10 cellular contexts compared by ENCODE assay signal in the genomic region with DNA sequence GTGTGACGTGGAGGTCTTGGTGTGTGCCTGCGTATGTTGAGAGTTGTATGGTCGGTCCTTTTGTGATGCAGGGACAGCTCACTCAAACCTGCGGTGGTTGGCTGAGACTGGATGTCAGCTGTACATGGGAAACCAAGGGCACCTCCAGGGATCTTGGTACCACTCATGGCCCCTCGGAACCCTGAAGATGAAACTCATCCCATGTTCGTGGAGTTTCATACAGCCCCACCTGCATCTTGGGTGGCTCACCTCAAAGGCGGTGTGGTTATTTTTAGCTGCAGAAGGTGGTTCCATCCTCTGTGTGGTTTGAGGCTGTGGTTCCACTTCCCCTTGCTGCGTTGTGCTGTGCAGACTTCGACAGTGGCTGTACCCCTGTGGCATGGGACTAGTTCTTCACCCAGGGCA. TPM values are rescaled to one million over a fixed set of nuclear protein-coding genes. Genes with fewer than 3 reads are reported as not detected.
A peak's percentile ranks its signal among the peaks of the same experiment; 100 is the strongest.
DNase-seq lines count a peak whose midpoint lies in the region; ATAC-seq and TF ChIP-seq lines count a peak whose summit lies in the region.
"Had no signal": no experiment of that assay in that cellular context is flagged by ENCODE, and none has a peak within 500 bp of the region (broad histone marks: within the 10 kb centered on the region; RNA-seq: fewer than 3 reads in every experiment).

No MANE protein-coding gene starts in this region.

- H3K9me3 ChIP-seq in SK-N-SH, result no peaks in the 10 kb centered on the region
- H3K9me3 ChIP-seq: A549, right lobe of liver had no signal

- peak; percentile 39 to 67 for ATAC-seq in activated CD4-positive, CD25-positive, alpha-beta regulatory T cell treated with anti-CD3 and anti-CD28 coated beads, Interleukin-2, amount 50 U/mL, for 24 hours
- ATAC-seq in HG02678 (IDR thresholded peaks at IDR 0.05; ENCODE audit: unreplicated experiment), result peak; percentile 89
- ATAC-seq: A549, right lobe of liver had no signal

- no peaks in the 10 kb centered on the region for H3K79me2 ChIP-seq in SK-N-SH (ENCODE audit: insufficient read depth)

- TF ChIP-seq CTCF in SK-N-SH (IDR thresholded peaks at IDR 0.05), result no peak

- WGBS in SK-N-SH (ENCODE audit: low lambda C conversion rate), result 95% methylated on average over 9 of the region's 9 CpGs

- POLR2A ChIA-PET in SK-N-SH (lab: Yijun Ruan, JAX), result no interaction called here

- no peak overlapping the region for H3K4me3 ChIP-seq in SK-N-SH (ENCODE audit: low read depth in 2 of 2, low read length in 1 of 2)
- H3K4me3 ChIP-seq: A549, right lobe of liver had no signal

- peaks cover 18 to 82% of the 10 kb centered on the region in 2 experiments for H3K36me3 ChIP-seq in SK-N-SH (replicated peaks in 1 of 2; ENCODE audit: control insufficient read depth in 1 of 2, insufficient read depth in 2 of 2, low read length in 1 of 2)

- H2AFZ ChIP-seq in SK-N-SH (ENCODE audit: low read depth), result no peak overlapping the region

- TF ChIP-seq EP300 in SK-N-SH (IDR thresholded peaks at IDR 0.05; ENCODE audit: borderline replicate concordance in 1 of 2, low read depth in 1 of 2, low read length in 1 of 2), result no peak

- H3K4me1 ChIP-seq in SK-N-SH (ENCODE audit: control insufficient read depth in 1 of 2, insufficient read depth in 2 of 2, low read depth in 1 of 2, low read length in 1 of 2), result no peaks in the 10 kb centered on the region
- H3K4me1 ChIP-seq: A549 had no signal

- H3K4me2 ChIP-seq in SK-N-SH, result no peak overlapping the region
- H3K4me2 ChIP-seq: A549 had no signal

- H3K27ac ChIP-seq in SK-N-SH (ENCODE audit: low read depth in 2 of 2, low read length in 1 of 2), result no peak overlapping the region
- H3K27ac ChIP-seq: A549, right lobe of liver had no signal

- no peaks in the 10 kb centered on the region for H3K9me2 ChIP-seq in SK-N-SH

- no peak for TF ChIP-seq RAD21 in SK-N-SH (IDR thresholded peaks at IDR 0.05; ENCODE audit: low read length)

- H3F3A ChIP-seq in SK-N-SH (replicated peaks; ENCODE audit: insufficient read depth), result no peaks in the 10 kb centered on the region

- CTCF ChIA-PET in SK-N-SH (lab: Yijun Ruan, JAX), result interaction anchor here (0.9 kb wide), 1 partner anchor 20 kb away, joined by 3 read pairs; no protein-coding TSS in a partner anchor

- DNase-seq in activated CD4-positive, CD25-positive, alpha-beta regulatory T cell treated with anti-CD3 and anti-CD28 coated beads, Interleukin-2, amount 50 U/mL, for 72 hours, result no peak
- DNase-seq in MV-4-11 (lab: John Stamatoyannopoulos, UW) (peak; percentile 56), UCSD-AML1 (lab: John Stamatoyannopoulos, UW; ENCODE audit: unreplicated experiment) (no peak), SK-N-SH (no peak), cerebellar cortex (ENCODE audit: low spot score) (no peak)
- peak; percentile 4 for DNase-seq in stimulated activated CD8-positive, alpha-beta memory T cell treated with anti-CD3 and anti-CD28 coated beads, Interleukin-12 subunit alpha, Interleukin-12 subunit beta, amount 100 ng/mL, for 1 hour (ENCODE audit: low read depth)

- no peak overlapping the region for H3K9ac ChIP-seq in SK-N-SH

- H3K27me3 ChIP-seq in SK-N-SH (ENCODE audit: insufficient read depth), result no peaks in the 10 kb centered on the region
- H3K27me3 ChIP-seq: right lobe of liver had no signal

- no peaks in the 10 kb centered on the region for H4K20me1 ChIP-seq in SK-N-SH (ENCODE audit: insufficient read depth)

TF ChIP-seq in SK-N-SH, 30 proteins besides CTCF, POLR2A, EP300 and RAD21:
- TF ChIP-seq GATA2 (CRISPR knock-in tag; IDR thresholded peaks at IDR 0.05) (no peak), GABPA (IDR thresholded peaks at IDR 0.05; ENCODE audit: low read depth) (no peak), TCF12 (IDR thresholded peaks at IDR 0.05) (no peak), MXI1 (IDR thresholded peaks at IDR 0.05; ENCODE audit: low read depth, low read length) (no peak), RFX5 (IDR thresholded peaks at IDR 0.05; ENCODE audit: low read length) (no peak), NFIC (IDR thresholded peaks at IDR 0.05; ENCODE audit: borderline replicate concordance) (no peak), FOXJ3 (CRISPR knock-in tag; IDR thresholded peaks at IDR 0.05) (no peak), FOSL2 (IDR thresholded peaks at IDR 0.05; ENCODE audit: borderline replicate concordance, low read depth) (no peak)
- TF ChIP-seq, protein P1, sequence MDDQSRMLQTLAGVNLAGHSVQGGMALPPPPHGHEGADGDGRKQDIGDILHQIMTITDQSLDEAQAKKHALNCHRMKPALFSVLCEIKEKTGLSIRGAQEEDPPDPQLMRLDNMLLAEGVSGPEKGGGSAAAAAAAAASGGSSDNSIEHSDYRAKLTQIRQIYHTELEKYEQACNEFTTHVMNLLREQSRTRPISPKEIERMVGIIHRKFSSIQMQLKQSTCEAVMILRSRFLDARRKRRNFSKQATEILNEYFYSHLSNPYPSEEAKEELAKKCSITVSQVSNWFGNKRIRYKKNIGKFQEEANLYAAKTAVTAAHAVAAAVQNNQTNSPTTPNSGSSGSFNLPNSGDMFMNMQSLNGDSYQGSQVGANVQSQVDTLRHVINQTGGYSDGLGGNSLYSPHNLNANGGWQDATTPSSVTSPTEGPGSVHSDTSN (IDR thresholded peaks at IDR 0.05), result no peak
- TF ChIP-seq, protein P2, sequence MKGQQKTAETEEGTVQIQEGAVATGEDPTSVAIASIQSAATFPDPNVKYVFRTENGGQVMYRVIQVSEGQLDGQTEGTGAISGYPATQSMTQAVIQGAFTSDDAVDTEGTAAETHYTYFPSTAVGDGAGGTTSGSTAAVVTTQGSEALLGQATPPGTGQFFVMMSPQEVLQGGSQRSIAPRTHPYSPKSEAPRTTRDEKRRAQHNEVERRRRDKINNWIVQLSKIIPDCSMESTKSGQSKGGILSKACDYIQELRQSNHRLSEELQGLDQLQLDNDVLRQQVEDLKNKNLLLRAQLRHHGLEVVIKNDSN (IDR thresholded peaks at IDR 0.05; ENCODE audit: borderline replicate concordance, low read depth), result no peak

RNA-seq across cellular contexts. Expression of a gene that starts 52.6 kb away (rescaled TPM):
- 0.10 and 0.20 TPM in 2 replicates for polyA plus RNA-seq in SK-N-SH (2012; rRNA removed)
- 0.12 and 0.17 TPM in 2 replicates for polyA plus RNA-seq in SK-N-SH (2012; cell fraction: cytosol; rRNA removed)
- 0.62 and 2.6 TPM in 2 replicates for polyA plus RNA-seq in SK-N-SH (2012; cell fraction: nucleus; rRNA removed)

Comparison
In these comparisons a context has a peak if more than half of its experiments do, and no peak if none do; other contexts are left out.
1. DNase-seq: peak in MV-4-11 (single experiment) and stimulated activated CD8-positive, alpha-beta memory T cell treated with anti-CD3 and anti-CD28 coated beads, Interleukin-12 subunit alpha, Interleukin-12 subunit beta, amount 100 ng/mL, for 1 hour (single experiment); none in activated CD4-positive, CD25-positive, alpha-beta regulatory T cell treated with anti-CD3 and anti-CD28 coated beads, Interleukin-2, amount 50 U/mL, for 72 hours (single experiment), UCSD-AML1 (single experiment), SK-N-SH (single experiment) and cerebellar cortex (single experiment).